In the genomic region with DNA sequence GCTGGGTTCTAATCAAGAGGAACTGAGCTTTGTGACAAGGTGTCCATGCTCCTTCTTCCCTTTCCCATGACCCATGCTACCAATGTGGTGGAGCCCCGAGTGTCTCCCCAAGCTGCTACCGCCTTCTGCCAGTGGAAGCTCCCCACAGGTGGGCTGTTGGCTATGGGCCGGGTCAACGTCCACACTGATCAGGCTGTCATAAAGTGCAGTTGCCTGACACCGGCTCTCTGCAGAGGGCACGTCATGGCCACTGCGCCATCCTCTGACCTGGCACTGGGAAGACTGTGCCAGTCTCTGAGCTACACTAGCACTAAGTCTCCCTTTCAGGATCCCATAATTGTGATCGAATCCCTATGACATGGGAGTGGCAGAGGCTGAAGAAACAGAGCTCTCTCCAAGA, we compare ENCODE assay signal across 28 cellular contexts.
"Had no signal": no experiment of that assay in that cellular context is flagged by ENCODE, and none has a peak within 500 bp of the region (broad histone marks: within the 10 kb centered on the region; RNA-seq: fewer than 3 reads in every experiment).

No MANE protein-coding gene starts in this region.

- H3K4me1 ChIP-seq: adrenal gland, neural progenitor cell, tibial nerve had no signal

- H3K36me3 ChIP-seq: adrenal gland, ascending aorta, neural progenitor cell, tibial nerve, WERI-Rb-1 had no signal

- H3K27ac ChIP-seq: adrenal gland, ascending aorta, neural progenitor cell, tibial nerve, WERI-Rb-1 had no signal

- H3K9ac ChIP-seq: neural progenitor cell had no signal

- ATAC-seq: activated CD4-positive, CD25-positive, alpha-beta regulatory T cell treated with anti-CD3 and anti-CD28 coated beads, Interleukin-2, amount 50 U/mL, for 24 hours; esophagus mucosa; left colon; natural killer cell; right cardiac atrium had no signal

- H3K27ac Mint-ChIP-seq: activated naive CD8-positive, alpha-beta T cell treated with anti-CD3 and anti-CD28 coated beads for 36 hours; brain; dendritic cell treated with granulocyte-macrophage colony-stimulating factor and Interleukin-4, amounts not matched to agents 40 ng/mL and 50 ng/mL, for 4 days; memory B cell; neural progenitor cell had no signal

- H3K27me3 Mint-ChIP-seq: dendritic cell treated with granulocyte-macrophage colony-stimulating factor and Interleukin-4, amounts not matched to agents 40 ng/mL and 50 ng/mL, for 4 days had no signal

- H3K27me3 ChIP-seq: ascending aorta, neural progenitor cell had no signal

- H2AFZ ChIP-seq: neural progenitor cell had no signal

- DNase-seq: activated CD4-positive, alpha-beta T cell treated with anti-CD3 and anti-CD28 coated beads for 48 hours; activated CD4-positive, alpha-beta T cell treated with anti-CD3 and anti-CD28 coated beads, Interleukin-2, amount 50 U/mL, for 48 hours; activated CD8-positive, alpha-beta memory T cell treated with anti-CD3 and anti-CD28 coated beads for 24 hours; activated effector memory CD4-positive, alpha-beta T cell treated with Interleukin-2 at 50 U/mL for 16 hours; activated naive CD4-positive, alpha-beta T cell treated with Interleukin-2 at 50 U/mL for 16 hours; activated naive CD8-positive, alpha-beta T cell treated with anti-CD3 and anti-CD28 coated beads for 36 hours; adrenal gland; caudate nucleus; endodermal cell; foreskin fibroblast; head of caudate nucleus; hypothalamus; immature natural killer cell; kidney; left colon; natural killer cell; right cardiac atrium; stimulated activated naive CD4-positive, alpha-beta T cell treated with Interleukin-2 at 50 U/mL for 16 hours; T-helper 9 cell; WERI-Rb-1 had no signal

- H3K4me3 Mint-ChIP-seq: activated naive CD8-positive, alpha-beta T cell treated with anti-CD3 and anti-CD28 coated beads for 36 hours; brain; dendritic cell treated with granulocyte-macrophage colony-stimulating factor and Interleukin-4, amounts not matched to agents 40 ng/mL and 50 ng/mL, for 4 days; endodermal cell; memory B cell; neural progenitor cell had no signal

- H3K4me1 Mint-ChIP-seq: brain, memory B cell had no signal

- H3K36me3 Mint-ChIP-seq: activated naive CD8-positive, alpha-beta T cell treated with anti-CD3 and anti-CD28 coated beads for 36 hours; brain; immature natural killer cell; memory B cell; natural killer cell; neural progenitor cell had no signal

- H3K9me3 ChIP-seq: adrenal gland, ascending aorta, tibial nerve had no signal

- H3K4me2 ChIP-seq: neural progenitor cell had no signal

- H3K4me3 ChIP-seq: adrenal gland, ascending aorta, neural progenitor cell, tibial nerve had no signal
